In the genomic region with DNA sequence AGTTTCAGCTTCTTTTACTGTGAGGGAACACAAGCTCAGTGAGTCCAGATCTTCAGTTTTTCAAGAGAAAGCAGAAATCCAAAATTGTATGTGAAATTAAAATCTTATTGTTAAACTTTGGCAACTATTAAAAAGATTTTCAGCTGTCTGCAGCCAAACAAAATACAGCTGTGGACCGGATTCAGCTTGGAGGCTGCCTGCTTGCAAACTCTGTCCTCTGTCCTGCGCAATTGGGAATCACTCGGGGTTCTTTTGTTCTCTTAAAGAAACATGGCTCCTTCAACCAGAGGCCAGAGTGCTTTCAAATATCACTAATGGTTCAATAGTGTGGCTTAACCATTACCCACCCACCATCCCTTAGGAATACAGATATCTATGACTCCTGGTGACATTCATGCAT, we compare ENCODE assay signal across 1 cellular context.
TF ChIP-seq lines count a peak whose summit lies in the region.

No MANE protein-coding gene starts in this region.

TF ChIP-seq in GM23338, 12 proteins besides CTCF, POLR2A, EP300 and RAD21 (continued from another document):
- TF ChIP-seq, protein P1, sequence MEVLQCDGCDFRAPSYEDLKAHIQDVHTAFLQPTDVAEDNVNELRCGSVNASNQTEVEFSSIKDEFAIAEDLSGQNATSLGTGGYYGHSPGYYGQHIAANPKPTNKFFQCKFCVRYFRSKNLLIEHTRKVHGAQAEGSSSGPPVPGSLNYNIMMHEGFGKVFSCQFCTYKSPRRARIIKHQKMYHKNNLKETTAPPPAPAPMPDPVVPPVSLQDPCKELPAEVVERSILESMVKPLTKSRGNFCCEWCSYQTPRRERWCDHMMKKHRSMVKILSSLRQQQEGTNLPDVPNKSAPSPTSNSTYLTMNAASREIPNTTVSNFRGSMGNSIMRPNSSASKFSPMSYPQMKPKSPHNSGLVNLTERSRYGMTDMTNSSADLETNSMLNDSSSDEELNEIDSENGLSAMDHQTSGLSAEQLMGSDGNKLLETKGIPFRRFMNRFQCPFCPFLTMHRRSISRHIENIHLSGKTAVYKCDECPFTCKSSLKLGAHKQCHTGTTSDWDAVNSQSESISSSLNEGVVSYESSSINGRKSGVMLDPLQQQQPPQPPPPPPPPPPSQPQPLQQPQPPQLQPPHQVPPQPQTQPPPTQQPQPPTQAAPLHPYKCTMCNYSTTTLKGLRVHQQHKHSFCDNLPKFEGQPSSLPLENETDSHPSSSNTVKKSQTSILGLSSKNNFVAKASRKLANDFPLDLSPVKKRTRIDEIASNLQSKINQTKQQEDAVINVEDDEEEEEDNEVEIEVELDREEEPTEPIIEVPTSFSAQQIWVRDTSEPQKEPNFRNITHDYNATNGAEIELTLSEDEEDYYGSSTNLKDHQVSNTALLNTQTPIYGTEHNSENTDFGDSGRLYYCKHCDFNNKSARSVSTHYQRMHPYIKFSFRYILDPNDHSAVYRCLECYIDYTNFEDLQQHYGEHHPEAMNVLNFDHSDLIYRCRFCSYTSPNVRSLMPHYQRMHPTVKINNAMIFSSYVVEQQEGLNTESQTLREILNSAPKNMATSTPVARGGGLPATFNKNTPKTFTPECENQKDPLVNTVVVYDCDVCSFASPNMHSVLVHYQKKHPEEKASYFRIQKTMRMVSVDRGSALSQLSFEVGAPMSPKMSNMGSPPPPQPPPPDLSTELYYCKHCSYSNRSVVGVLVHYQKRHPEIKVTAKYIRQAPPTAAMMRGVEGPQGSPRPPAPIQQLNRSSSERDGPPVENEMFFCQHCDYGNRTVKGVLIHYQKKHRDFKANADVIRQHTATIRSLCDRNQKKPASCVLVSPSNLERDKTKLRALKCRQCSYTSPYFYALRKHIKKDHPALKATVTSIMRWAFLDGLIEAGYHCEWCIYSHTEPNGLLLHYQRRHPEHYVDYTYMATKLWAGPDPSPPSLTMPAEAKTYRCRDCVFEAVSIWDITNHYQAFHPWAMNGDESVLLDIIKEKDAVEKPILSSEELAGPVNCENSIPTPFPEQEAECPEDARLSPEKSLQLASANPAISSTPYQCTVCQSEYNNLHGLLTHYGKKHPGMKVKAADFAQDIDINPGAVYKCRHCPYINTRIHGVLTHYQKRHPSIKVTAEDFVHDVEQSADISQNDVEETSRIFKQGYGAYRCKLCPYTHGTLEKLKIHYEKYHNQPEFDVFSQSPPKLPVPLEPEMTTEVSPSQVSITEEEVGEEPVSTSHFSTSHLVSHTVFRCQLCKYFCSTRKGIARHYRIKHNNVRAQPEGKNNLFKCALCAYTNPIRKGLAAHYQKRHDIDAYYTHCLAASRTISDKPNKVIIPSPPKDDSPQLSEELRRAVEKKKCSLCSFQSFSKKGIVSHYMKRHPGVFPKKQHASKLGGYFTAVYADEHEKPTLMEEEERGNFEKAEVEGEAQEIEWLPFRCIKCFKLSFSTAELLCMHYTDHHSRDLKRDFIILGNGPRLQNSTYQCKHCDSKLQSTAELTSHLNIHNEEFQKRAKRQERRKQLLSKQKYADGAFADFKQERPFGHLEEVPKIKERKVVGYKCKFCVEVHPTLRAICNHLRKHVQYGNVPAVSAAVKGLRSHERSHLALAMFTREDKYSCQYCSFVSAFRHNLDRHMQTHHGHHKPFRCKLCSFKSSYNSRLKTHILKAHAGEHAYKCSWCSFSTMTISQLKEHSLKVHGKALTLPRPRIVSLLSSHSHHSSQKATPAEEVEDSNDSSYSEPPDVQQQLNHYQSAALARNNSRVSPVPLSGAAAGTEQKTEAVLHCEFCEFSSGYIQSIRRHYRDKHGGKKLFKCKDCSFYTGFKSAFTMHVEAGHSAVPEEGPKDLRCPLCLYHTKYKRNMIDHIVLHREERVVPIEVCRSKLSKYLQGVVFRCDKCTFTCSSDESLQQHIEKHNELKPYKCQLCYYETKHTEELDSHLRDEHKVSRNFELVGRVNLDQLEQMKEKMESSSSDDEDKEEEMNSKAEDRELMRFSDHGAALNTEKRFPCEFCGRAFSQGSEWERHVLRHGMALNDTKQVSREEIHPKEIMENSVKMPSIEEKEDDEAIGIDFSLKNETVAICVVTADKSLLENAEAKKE (CRISPR knock-in tag; IDR thresholded peaks at IDR 0.05), result no peak
- TF ChIP-seq ZNF114 (CRISPR knock-in tag; IDR thresholded peaks at IDR 0.05), result no peak
- TF ChIP-seq ZNF331 (CRISPR knock-in tag; IDR thresholded peaks at IDR 0.05; ENCODE audit: low read depth), result no peak
- TF ChIP-seq EZH2 (IDR thresholded peaks at IDR 0.05; ENCODE audit: low read depth, unreplicated experiment), result no peak
- TF ChIP-seq, protein P2, sequence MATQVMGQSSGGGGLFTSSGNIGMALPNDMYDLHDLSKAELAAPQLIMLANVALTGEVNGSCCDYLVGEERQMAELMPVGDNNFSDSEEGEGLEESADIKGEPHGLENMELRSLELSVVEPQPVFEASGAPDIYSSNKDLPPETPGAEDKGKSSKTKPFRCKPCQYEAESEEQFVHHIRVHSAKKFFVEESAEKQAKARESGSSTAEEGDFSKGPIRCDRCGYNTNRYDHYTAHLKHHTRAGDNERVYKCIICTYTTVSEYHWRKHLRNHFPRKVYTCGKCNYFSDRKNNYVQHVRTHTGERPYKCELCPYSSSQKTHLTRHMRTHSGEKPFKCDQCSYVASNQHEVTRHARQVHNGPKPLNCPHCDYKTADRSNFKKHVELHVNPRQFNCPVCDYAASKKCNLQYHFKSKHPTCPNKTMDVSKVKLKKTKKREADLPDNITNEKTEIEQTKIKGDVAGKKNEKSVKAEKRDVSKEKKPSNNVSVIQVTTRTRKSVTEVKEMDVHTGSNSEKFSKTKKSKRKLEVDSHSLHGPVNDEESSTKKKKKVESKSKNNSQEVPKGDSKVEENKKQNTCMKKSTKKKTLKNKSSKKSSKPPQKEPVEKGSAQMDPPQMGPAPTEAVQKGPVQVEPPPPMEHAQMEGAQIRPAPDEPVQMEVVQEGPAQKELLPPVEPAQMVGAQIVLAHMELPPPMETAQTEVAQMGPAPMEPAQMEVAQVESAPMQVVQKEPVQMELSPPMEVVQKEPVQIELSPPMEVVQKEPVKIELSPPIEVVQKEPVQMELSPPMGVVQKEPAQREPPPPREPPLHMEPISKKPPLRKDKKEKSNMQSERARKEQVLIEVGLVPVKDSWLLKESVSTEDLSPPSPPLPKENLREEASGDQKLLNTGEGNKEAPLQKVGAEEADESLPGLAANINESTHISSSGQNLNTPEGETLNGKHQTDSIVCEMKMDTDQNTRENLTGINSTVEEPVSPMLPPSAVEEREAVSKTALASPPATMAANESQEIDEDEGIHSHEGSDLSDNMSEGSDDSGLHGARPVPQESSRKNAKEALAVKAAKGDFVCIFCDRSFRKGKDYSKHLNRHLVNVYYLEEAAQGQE (IDR thresholded peaks at IDR 0.05; ENCODE audit: unreplicated experiment), result no peak
- no peak for TF ChIP-seq POLR2AphosphoS5 (IDR thresholded peaks at IDR 0.05; ENCODE audit: low read depth)
